ENCODE assay signal across 17 cellular contexts in genomic region chr1:197783510-197783948, GRCh38. TPM values are rescaled to one million over a fixed set of nuclear protein-coding genes. Genes with fewer than 3 reads are reported as not detected.
DNase-seq lines count a peak whose midpoint lies in the region; ATAC-seq, FAIRE-seq and TF ChIP-seq lines count a peak whose summit lies in the region.
"Had no signal": no experiment of that assay in that cellular context is flagged by ENCODE, and none has a peak within 500 bp of the region (broad histone marks: within the 10 kb centered on the region; RNA-seq: fewer than 3 reads in every experiment).

No MANE protein-coding gene starts in this region.

- dilution Hi-C loops in endothelial cell of umbilical vein (cut with MboI; ENCODE audit: extremely low pct_ligation_motif_present, low sequenced_read_pairs) = no loop called here

- no peak for FAIRE-seq in endothelial cell of umbilical vein (lab: Jason Lieb, UNC)
- FAIRE-seq: GM18507 had no signal

- H3K4me2 ChIP-seq in endothelial cell of umbilical vein (ENCODE audit: insufficient read depth, low read length) = no peak overlapping the region

- CTCF ChIA-PET in endothelial cell of umbilical vein (lab: Charles Lee) = interaction anchor here (1.0 kb wide), 1 partner anchor 11 kb away, joined by 5 read pairs; no protein-coding TSS in a partner anchor

- intact Hi-C loops in endothelial cell of umbilical vein (cut with micrococcal nuclease) = no loop called here
- intact Hi-C loops in upper lobe of right lung (cut with DNase I) = no loop called here

- no TSS peak for BruUV-seq in endothelial cell of umbilical vein (replicated peaks; lab: Mats Ljungman, UMichigan)

- H3K9me3 ChIP-seq in MG63 = peaks cover 3% of the 10 kb centered on the region; the same call in 1 of the 2 replicates
- no peaks in the 10 kb centered on the region for H3K9me3 ChIP-seq in endothelial cell of umbilical vein (replicated peaks; ENCODE audit: control insufficient read depth, insufficient read depth, low read length)
- no peaks in the 10 kb centered on the region for H3K9me3 ChIP-seq in muscle layer of duodenum (ENCODE audit: control insufficient read depth in 1 of 2, low read length in 2 of 2)
- no peaks in the 10 kb centered on the region for H3K9me3 ChIP-seq in upper lobe of right lung
- H3K9me3 ChIP-seq: BE2C, gastroesophageal sphincter, uterus had no signal

- no peak overlapping the region for H3K9ac ChIP-seq in endothelial cell of umbilical vein (replicated peaks; ENCODE audit: extremely low read depth, insufficient read depth, low read length)

- H3K79me2 ChIP-seq in endothelial cell of umbilical vein (ENCODE audit: control insufficient read depth, insufficient read depth, low read length) = no peaks in the 10 kb centered on the region

- no peak overlapping the region for H3K27ac ChIP-seq in endothelial cell of umbilical vein (ENCODE audit: insufficient read depth, low read depth, low read length)
- peak overlapping the region; percentile 47 for H3K27ac ChIP-seq in muscle layer of duodenum (ENCODE audit: low read length)
- H3K27ac ChIP-seq in upper lobe of right lung = no peak overlapping the region
- H3K27ac ChIP-seq: gastroesophageal sphincter, uterus had no signal

- DNase-seq in AG20443 (ENCODE audit: low spot score) = peak; percentile 40
- DNase-seq in MG63 = peak; percentile 20
- DNase-seq in endothelial cell of umbilical vein (ENCODE audit: low read depth, low spot score) = peak; percentile 3
- DNase-seq in upper lobe of right lung = no peak
- DNase-seq in stimulated activated CD4-positive, alpha-beta T cell treated with anti-CD3 and anti-CD28 coated beads, Interleukin-4, amount 100 ng/mL, for 24 hours = no peak
- DNase-seq: activated CD4-positive, CD25-positive, alpha-beta regulatory T cell; BE2C; left cardiac atrium; NCI-H146; NCI-H748 treated with DMSO at 0.1 percent for 48 hours; uterus had no signal

- no peak overlapping the region for H2AFZ ChIP-seq in endothelial cell of umbilical vein (ENCODE audit: low read depth, low read length)

- H3K36me3 ChIP-seq in MG63 = no peaks in the 10 kb centered on the region
- H3K36me3 ChIP-seq in endothelial cell of umbilical vein (ENCODE audit: control insufficient read depth in 2 of 2, extremely low read depth in 1 of 2, insufficient read depth in 2 of 2, low read length in 2 of 2) = no peaks in the 10 kb centered on the region
- no peaks in the 10 kb centered on the region for H3K36me3 ChIP-seq in muscle layer of duodenum (ENCODE audit: control insufficient read depth in 1 of 2, insufficient read depth in 2 of 2, low read length in 2 of 2)
- H3K36me3 ChIP-seq in upper lobe of right lung = no peaks in the 10 kb centered on the region
- H3K36me3 ChIP-seq: BE2C, gastroesophageal sphincter, uterus had no signal

- H3K4me1 ChIP-seq in endothelial cell of umbilical vein (ENCODE audit: control insufficient read depth, extremely low read depth, insufficient read depth, low read length) (no peaks in the 10 kb centered on the region), muscle layer of duodenum (ENCODE audit: control insufficient read depth in 1 of 2, insufficient read depth in 2 of 2, low read length in 2 of 2) (no peaks in the 10 kb centered on the region), upper lobe of right lung (no peaks in the 10 kb centered on the region)
- H3K4me1 ChIP-seq: BE2C, gastroesophageal sphincter, uterus had no signal

- H3K27me3 ChIP-seq in MG63 (no peaks in the 10 kb centered on the region), endothelial cell of umbilical vein (ENCODE audit: control insufficient read depth in 2 of 2, insufficient read depth in 2 of 2, low read length in 2 of 2) (no peaks in the 10 kb centered on the region), muscle layer of duodenum (ENCODE audit: low read depth, low read length) (no peaks in the 10 kb centered on the region), upper lobe of right lung (no peaks in the 10 kb centered on the region)
- H3K27me3 ChIP-seq: BE2C, gastroesophageal sphincter, uterus had no signal

- TF ChIP-seq CTCF in endothelial cell of umbilical vein (IDR thresholded peaks at IDR 0.05; ENCODE audit: extremely low read depth in 1 of 2, insufficient read depth in 1 of 2, low read depth in 1 of 2, low read length in 2 of 2) = no peak
- TF ChIP-seq CTCF in upper lobe of right lung (IDR thresholded peaks at IDR 0.05) = no peak

- H4K20me1 ChIP-seq in endothelial cell of umbilical vein (replicated peaks; ENCODE audit: control insufficient read depth, extremely low read depth, insufficient read depth, low read length) = no peaks in the 10 kb centered on the region

- ATAC-seq in GM18517 (IDR thresholded peaks at IDR 0.05; ENCODE audit: unreplicated experiment) = no peak
- ATAC-seq in HG03039 (IDR thresholded peaks at IDR 0.05; ENCODE audit: unreplicated experiment) = no peak
- no peak for ATAC-seq in upper lobe of right lung

- H3K9me1 ChIP-seq in endothelial cell of umbilical vein (replicated peaks; ENCODE audit: control insufficient read depth, extremely low read depth, insufficient read depth, low read length) = no peaks in the 10 kb centered on the region

- TF ChIP-seq POLR2A in endothelial cell of umbilical vein (IDR thresholded peaks at IDR 0.05; ENCODE audit: low read depth, low read length) = no peak

- POLR2A ChIA-PET in endothelial cell of umbilical vein (lab: Charles Lee) = no interaction called here

- H3K4me3 ChIP-seq in MG63 (no peak overlapping the region), endothelial cell of umbilical vein (replicated peaks in 1 of 3; ENCODE audit: insufficient read depth in 1 of 3, low read depth in 1 of 3, low read length in 3 of 3) (no peak overlapping the region), muscle layer of duodenum (ENCODE audit: low read depth in 1 of 2, low read length in 2 of 2) (no peak overlapping the region), upper lobe of right lung (no peak overlapping the region)
- H3K4me3 ChIP-seq: gastroesophageal sphincter, uterus had no signal

TF ChIP-seq in endothelial cell of umbilical vein, 7 proteins besides CTCF, POLR2A, EP300 and RAD21:
- no peak for TF ChIP-seq MYC (IDR thresholded peaks at IDR 0.05; ENCODE audit: low read depth, low read length)
- TF ChIP-seq GATA2 (IDR thresholded peaks at IDR 0.05; ENCODE audit: insufficient read depth, insufficient read length, low read depth, low read length) = no peak
- TF ChIP-seq MAX (IDR thresholded peaks at IDR 0.05; ENCODE audit: insufficient read depth, insufficient read length) = no peak
- TF ChIP-seq POLR2AphosphoS5 (IDR thresholded peaks at IDR 0.05; ENCODE audit: insufficient read depth, low read depth, low read length) = no peak
- TF ChIP-seq EZH2 (IDR thresholded peaks at IDR 0.05; ENCODE audit: borderline replicate concordance, low read depth, low read length, severe bottlenecking) = no peak
- TF ChIP-seq FOS (IDR thresholded peaks at IDR 0.05; ENCODE audit: borderline replicate concordance, insufficient read depth, low read length) = no peak
- no peak for TF ChIP-seq JUN (IDR thresholded peaks at IDR 0.05; ENCODE audit: borderline replicate concordance, insufficient read depth, insufficient read length, low read depth)

RNA-seq across cellular contexts. Expression of gene DENND1B, which starts 8.2 kb away (rescaled TPM):
- total RNA-seq in MG63 (2014; rRNA removed; shearing (Covaris generic); ENCODE audit: low replicate concordance) = 7.4 and 12.7 TPM in 2 replicates
- total RNA-seq in endothelial cell of umbilical vein (3.3 and 5.4 TPM in 2 replicates), upper lobe of right lung (20.1 TPM)
- polyA plus RNA-seq in endothelial cell of umbilical vein = 0.97 and 1.2 TPM in 2 replicates
- polyA plus RNA-seq in endothelial cell of umbilical vein (2011; cell fraction: cytosol; rRNA removed) = 0.92 and 1.1 TPM in 2 replicates
- 6.1 and 7.1 TPM in 2 replicates for polyA plus RNA-seq in endothelial cell of umbilical vein (2011; cell fraction: nucleus; rRNA removed)
- 1.7 and 1.8 TPM in 2 replicates for polyA plus RNA-seq in endothelial cell of umbilical vein (2012)
- polyA minus RNA-seq in endothelial cell of umbilical vein = 6.4 and 8.3 TPM in 2 replicates
- polyA minus RNA-seq in endothelial cell of umbilical vein (2011; cell fraction: cytosol; rRNA and poly(A)+ RNA removed) = 8.3 TPM
- 35.3 and 53.2 TPM in 2 replicates for polyA minus RNA-seq in endothelial cell of umbilical vein (2011; cell fraction: nucleus; rRNA and poly(A)+ RNA removed)
- total RNA-seq: G401 had no signal

Comparison
In these comparisons a context has a peak if more than half of its experiments do, and no peak if none do; other contexts are left out.
1. DNase-seq: peak in AG20443 (single experiment), MG63 (single experiment) and endothelial cell of umbilical vein (single experiment); none in upper lobe of right lung (single experiment) and stimulated activated CD4-positive, alpha-beta T cell treated with anti-CD3 and anti-CD28 coated beads, Interleukin-4, amount 100 ng/mL, for 24 hours (single experiment).